Comparison of ENCODE assay signal across 21 cellular contexts in the genomic region with DNA sequence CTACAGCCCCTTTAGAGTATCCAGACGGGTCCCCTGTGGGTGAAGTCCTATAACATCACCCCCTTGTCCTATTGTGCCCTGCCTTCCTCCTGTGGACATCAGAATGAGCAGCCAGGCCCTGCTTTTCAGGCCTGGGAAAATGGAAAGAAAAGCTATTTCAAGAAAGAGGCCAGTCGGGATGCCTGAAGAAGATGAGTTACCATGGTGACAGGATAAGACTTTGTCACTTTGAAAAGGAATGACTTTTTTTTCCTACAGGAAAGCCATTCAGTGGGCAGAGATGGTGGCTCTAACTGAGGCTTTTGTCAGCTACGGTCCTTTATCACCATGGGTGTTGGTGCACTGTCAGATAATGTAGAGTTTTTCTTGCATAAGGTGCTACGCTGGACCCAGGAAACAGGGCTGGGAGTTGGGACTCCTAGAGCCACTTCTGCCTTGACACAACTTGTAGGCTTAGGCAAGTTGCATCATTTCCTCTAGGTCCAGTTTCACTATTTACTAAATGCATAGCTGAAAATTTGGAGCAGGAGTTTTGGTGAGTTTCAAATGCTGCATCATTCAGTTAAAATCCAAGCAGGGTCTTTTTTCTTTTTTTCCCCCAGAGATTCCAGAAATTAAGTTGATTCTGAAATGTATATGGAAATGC.
DNase-seq lines count a peak whose midpoint lies in the region; ATAC-seq, FAIRE-seq and TF ChIP-seq lines count a peak whose summit lies in the region.
"Had no signal": no experiment of that assay in that cellular context is flagged by ENCODE, and none has a peak within 500 bp of the region (broad histone marks: within the 10 kb centered on the region; RNA-seq: fewer than 3 reads in every experiment).

No MANE protein-coding gene starts in this region.

- H3K9me3 ChIP-seq in HepG2 (ENCODE audit: low read length) (no peaks in the 10 kb centered on the region), right lobe of liver (no peaks in the 10 kb centered on the region), ectodermal cell (ENCODE audit: control insufficient read depth, low read length) (no peaks in the 10 kb centered on the region), upper lobe of right lung (no peaks in the 10 kb centered on the region)
- H3K9me3 ChIP-seq: sigmoid colon had no signal

- POLR2A ChIA-PET in HepG2 (lab: Yijun Ruan, JAX) = no interaction called here

- H3K79me2 ChIP-seq in HepG2 (ENCODE audit: insufficient read depth, low read length) = no peaks in the 10 kb centered on the region
- H3K79me2 ChIP-seq: parathyroid adenoma had no signal

- no peak for FAIRE-seq in HepG2 (lab: Jason Lieb, UNC)
- FAIRE-seq: GM12878, H1 had no signal

- H3K4me2 ChIP-seq in HepG2 (ENCODE audit: low read depth, low read length) = no peak overlapping the region

- 26% methylated on average over 4 of the region's 4 CpGs for WGBS in HepG2 (ENCODE audit: low lambda C conversion rate)
- 48% methylated on average over 3 of the region's 4 CpGs for WGBS in right lobe of liver (ENCODE audit: insufficient coverage, low coverage, low lambda C conversion rate, missing lambda C conversion rate)
- 30 to 39% methylated on average over 4 of the region's 4 CpGs for WGBS in ectodermal cell, 2 experiments

- TF ChIP-seq EP300 in HepG2 (IDR thresholded peaks at IDR 0.05; ENCODE audit: low read depth in 2 of 2, low read length in 2 of 2) (no peak), HepG2 (CRISPR knock-in tag; IDR thresholded peaks at IDR 0.05; ENCODE audit: borderline replicate concordance) (no peak)

- in situ Hi-C loops in HepG2 (cut with HindIII; ENCODE audit: extremely low pct_ligation_motif_present, low pct_unique_long_range_greater_than_20kb) = no loop called here

- H3K27ac ChIP-seq in HepG2 (ENCODE audit: extremely low read length, insufficient read depth, low read length) (no peak overlapping the region), right lobe of liver (no peak overlapping the region), ectodermal cell (ENCODE audit: insufficient read depth, low read depth, low read length, poor library complexity, severe bottlenecking) (peak overlapping the region; percentile 17), upper lobe of right lung (no peak overlapping the region)
- H3K27ac ChIP-seq: parathyroid adenoma, sigmoid colon had no signal

- ATAC-seq in HepG2 (no peak), right lobe of liver (no peak), upper lobe of right lung (peak; percentile 54), GM21737 (IDR thresholded peaks at IDR 0.05; ENCODE audit: unreplicated experiment) (no peak), HG02840 (IDR thresholded peaks at IDR 0.05; ENCODE audit: low FRiP score, unreplicated experiment) (no peak)
- ATAC-seq: esophagus mucosa, GM12878 had no signal

- DNase-seq in HepG2 (ENCODE audit: low spot score) = no peak
- DNase-seq in right lobe of liver = no peak
- DNase-seq in NOMO-1 treated with DMSO at 0.1 percent for 48 hours (lab: John Stamatoyannopoulos, UW; ENCODE audit: unreplicated experiment) = peak; percentile 18
- no peak for DNase-seq in upper lobe of right lung
- DNase-seq in iPS-NIHi11 (ENCODE audit: low spot score) = no peak
- DNase-seq: activated CD4-positive, alpha-beta T cell treated with anti-CD3 and anti-CD28 coated beads, Interleukin-2, amount 10 ng/mL, durations not matched to agents 24 days and 14 days; activated gamma-delta T cell treated with Interleukin-2 at 50 U/mL for 16 hours; central memory CD4-positive, alpha-beta T cell; effector CD8-positive, alpha-beta T cell; naive B cell; NCI-H1694 treated with DMSO at 0.1 percent for 48 hours; NCI-H226; NCI-H82; sigmoid colon had no signal

- no peak overlapping the region for H3K4me3 ChIP-seq in HepG2 (replicated peaks in 1 of 3; ENCODE audit: insufficient read depth in 1 of 3, low read depth in 2 of 3, low read length in 3 of 3)
- H3K4me3 ChIP-seq in right lobe of liver = no peak overlapping the region
- H3K4me3 ChIP-seq in ectodermal cell (ENCODE audit: insufficient read depth, low read depth, low read length) = no peak overlapping the region
- no peak overlapping the region for H3K4me3 ChIP-seq in upper lobe of right lung
- H3K4me3 ChIP-seq: GM12878, sigmoid colon had no signal

- no peaks in the 10 kb centered on the region for H4K20me1 ChIP-seq in HepG2 (ENCODE audit: insufficient read depth, low read length)

- H3K36me3 ChIP-seq in HepG2 (replicated peaks in 1 of 2; ENCODE audit: control insufficient read depth in 1 of 2, insufficient read depth in 2 of 2, low read length in 2 of 2) (no peaks in the 10 kb centered on the region), right lobe of liver (no peaks in the 10 kb centered on the region), ectodermal cell (ENCODE audit: control insufficient read depth, insufficient read depth, low read length) (no peaks in the 10 kb centered on the region), upper lobe of right lung (no peaks in the 10 kb centered on the region)
- H3K36me3 ChIP-seq: sigmoid colon had no signal

- intact Hi-C loops in HepG2 (cut with micrococcal nuclease; ENCODE audit: unreplicated experiment) = no loop called here
- intact Hi-C loops in right lobe of liver (cut with DNase I) = no loop called here
- intact Hi-C loops in upper lobe of right lung (cut with DNase I) = no loop called here

- H2AFZ ChIP-seq in HepG2 (ENCODE audit: low read length) = no peak overlapping the region
- H2AFZ ChIP-seq: parathyroid adenoma had no signal

- TF ChIP-seq POLR2A in HepG2 (IDR thresholded peaks at IDR 0.05; ENCODE audit: insufficient read depth in 1 of 2, low read depth in 2 of 2, low read length in 2 of 2) (no peak), right lobe of liver (IDR thresholded peaks at IDR 0.05) (no peak)

- TF ChIP-seq RAD21 in HepG2 (CRISPR knock-in tag; IDR thresholded peaks at IDR 0.05) = no peak

- no peak overlapping the region for H3K9ac ChIP-seq in HepG2 (ENCODE audit: insufficient read depth, low read depth, low read length)
- H3K9ac ChIP-seq: parathyroid adenoma had no signal

- BruUV-seq in HepG2 (replicated peaks; lab: Mats Ljungman, UMichigan) = no TSS peak

- no peaks in the 10 kb centered on the region for H3K4me1 ChIP-seq in HepG2 (ENCODE audit: insufficient read depth, low read length)
- H3K4me1 ChIP-seq in right lobe of liver = no peaks in the 10 kb centered on the region
- no peaks in the 10 kb centered on the region for H3K4me1 ChIP-seq in ectodermal cell (ENCODE audit: control insufficient read depth, insufficient read depth, low read length)
- no peaks in the 10 kb centered on the region for H3K4me1 ChIP-seq in upper lobe of right lung
- H3K4me1 ChIP-seq: parathyroid adenoma, sigmoid colon had no signal

- CTCF ChIA-PET in HepG2 (lab: Yijun Ruan, JAX; ENCODE audit: low intra/inter-chr PET ratio, low total read pairs) = no interaction called here

- H3K27me3 ChIP-seq in HepG2 (ENCODE audit: control insufficient read depth in 1 of 2, insufficient read depth in 2 of 2, low read length in 2 of 2) (peaks cover 0 to 10% of the 10 kb centered on the region in 2 experiments; a peak in 2 of 5 replicates), right lobe of liver (no peaks in the 10 kb centered on the region), ectodermal cell (ENCODE audit: control insufficient read depth, insufficient read depth, low read length, poor library complexity, severe bottlenecking) (no peaks in the 10 kb centered on the region), upper lobe of right lung (peaks cover 8% of the 10 kb centered on the region)
- H3K27me3 ChIP-seq: sigmoid colon had no signal

- TF ChIP-seq CTCF in HepG2 (CRISPR knock-in tag; IDR thresholded peaks at IDR 0.05) (no peak), right lobe of liver (IDR thresholded peaks at IDR 0.05) (no peak), upper lobe of right lung (IDR thresholded peaks at IDR 0.05) (no peak)

TF ChIP-seq in HepG2, 621 proteins besides CTCF, POLR2A, EP300 and RAD21:
- TF ChIP-seq HNF4A (CRISPR knock-in tag; IDR thresholded peaks at IDR 0.05) (no peak), AHR (CRISPR knock-in tag; IDR thresholded peaks at IDR 0.05) (no peak), RFX1 (IDR thresholded peaks at IDR 0.05) (peak; percentile 40; the same call in 1 of the 2 replicates)
